In the genomic region with DNA sequence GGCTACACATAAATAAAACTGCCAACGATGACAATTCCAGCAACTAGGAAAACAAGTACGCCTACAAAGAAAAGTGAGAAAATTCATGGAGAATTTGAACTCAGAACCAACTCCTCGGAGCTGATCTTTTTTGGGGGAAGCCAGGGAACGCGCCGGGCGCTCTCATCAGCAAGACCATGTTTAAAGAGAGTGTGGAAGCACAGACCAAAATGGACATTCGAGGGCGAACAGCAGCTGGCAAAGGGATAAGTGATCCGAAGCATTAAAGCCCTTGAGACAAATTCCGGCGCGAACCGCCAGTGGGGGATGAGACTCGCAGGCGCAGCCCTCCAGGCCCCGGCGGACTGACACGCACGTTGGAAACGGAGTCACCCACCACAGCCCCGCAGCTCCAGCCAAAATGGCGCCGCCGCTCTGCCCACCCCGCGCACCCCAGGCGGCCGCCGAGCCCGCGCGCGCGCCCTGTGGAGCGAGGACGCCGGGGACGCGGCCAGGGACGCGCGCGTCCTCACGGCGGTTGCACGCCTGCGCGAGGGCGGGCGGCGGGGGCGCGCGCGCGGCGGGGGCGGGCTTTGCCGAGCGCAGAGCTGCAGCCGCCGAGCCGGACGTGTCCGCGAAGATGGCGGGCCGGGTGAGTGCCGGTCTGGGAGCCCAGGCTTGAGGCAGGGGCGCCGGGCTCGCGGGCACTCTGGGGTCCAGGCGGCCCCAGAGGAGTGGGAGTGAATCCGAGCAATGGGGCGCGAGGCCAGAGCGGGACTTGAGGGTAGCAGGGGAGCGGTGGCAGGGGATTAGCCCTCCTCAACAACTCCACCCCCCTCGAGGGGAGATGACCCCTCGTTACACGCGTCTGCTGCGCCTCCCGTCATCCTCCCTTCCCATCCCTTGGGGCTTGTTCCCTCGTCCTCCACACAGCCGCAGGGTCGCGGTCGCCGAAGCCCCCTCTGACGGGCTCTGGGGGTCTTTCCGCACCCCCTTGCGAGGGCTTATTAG, we compare ENCODE assay signal across 7 cellular contexts. TPM values are rescaled to one million over a fixed set of nuclear protein-coding genes. Genes with fewer than 3 reads are reported as not detected.
DNase-seq lines count a peak whose midpoint lies in the region; ATAC-seq and TF ChIP-seq lines count a peak whose summit lies in the region.
"Not testable (repeated sequence)": the region's sequence is repeated elsewhere in the genome, so short reads cannot be mapped to it uniquely, and the experiment has no call there.

A gene (plus strand): TSS at position 513 of the 990 bp plus-strand sequence. CDS start 107 bp downstream, at position 620.

- not testable (repeated sequence) for DNase-seq in dermis microvascular lymphatic vessel endothelial cell (ENCODE audit: low read depth in 2 of 2); kidney epithelial cell (ENCODE audit: low read depth); psoas muscle

- not testable (repeated sequence) for TF ChIP-seq CTCF in kidney epithelial cell (IDR thresholded peaks at IDR 0.05; ENCODE audit: insufficient read depth, low read length, poor library complexity, severe bottlenecking); psoas muscle (IDR thresholded peaks at IDR 0.05)

- not testable (repeated sequence) for H3K36me3 ChIP-seq in kidney epithelial cell (ENCODE audit: control insufficient read depth, insufficient read depth, low read length); psoas muscle (ENCODE audit: insufficient read depth in 1 of 2, low read depth in 1 of 2)

- WGBS in psoas muscle, 3 donors, result no CpG with 5 or more reads among the region's 95 CpGs

- not testable (repeated sequence) for H3K4me3 ChIP-seq in kidney epithelial cell (ENCODE audit: low read depth, low read length); psoas muscle

- ATAC-seq in GM19035 (IDR thresholded peaks at IDR 0.05; ENCODE audit: unreplicated experiment) (peak; percentile 80), HG02571 (IDR thresholded peaks at IDR 0.05; ENCODE audit: unreplicated experiment) (peak; percentile 67), HG03442 (IDR thresholded peaks at IDR 0.05; ENCODE audit: unreplicated experiment) (peak; percentile 79), psoas muscle (peak; percentile 89 to 94 (median 92))
- peak; percentile 89 to 92 for ATAC-seq in activated CD4-positive, CD25-positive, alpha-beta regulatory T cell treated with anti-CD3 and anti-CD28 coated beads, Interleukin-2, amount 50 U/mL, for 24 hours

- not testable (repeated sequence) for H3K27ac ChIP-seq in psoas muscle

- intact Hi-C loops in psoas muscle (cut with DNase I), result not testable (repeated sequence)

- not testable (repeated sequence) for H3K27me3 ChIP-seq in kidney epithelial cell (ENCODE audit: control insufficient read depth, insufficient read depth, low read length); psoas muscle (ENCODE audit: insufficient read depth in 3 of 3, low read length in 2 of 3)

- H3K9me3 ChIP-seq in psoas muscle, result not testable (repeated sequence)

- not testable (repeated sequence) for H3K4me1 ChIP-seq in psoas muscle

RNA-seq across cellular contexts. Expression of the gene that starts here (rescaled TPM):
- total RNA-seq in dermis microvascular lymphatic vessel endothelial cell (35.3 and 41.3 TPM in 2 replicates), kidney epithelial cell (14.8 and 17.8 TPM in 2 replicates), psoas muscle (100 to 1,000 TPM in 1 of 4 donors, 10 to 100 TPM in 3; 19.7 to 103 (median 47.0) TPM)
- polyA plus RNA-seq in psoas muscle, result 10 to 100 TPM; 19.3 to 40.2 (median 21.8) TPM
